Comparison of ENCODE assay signal across 21 cellular contexts in the genomic region with DNA sequence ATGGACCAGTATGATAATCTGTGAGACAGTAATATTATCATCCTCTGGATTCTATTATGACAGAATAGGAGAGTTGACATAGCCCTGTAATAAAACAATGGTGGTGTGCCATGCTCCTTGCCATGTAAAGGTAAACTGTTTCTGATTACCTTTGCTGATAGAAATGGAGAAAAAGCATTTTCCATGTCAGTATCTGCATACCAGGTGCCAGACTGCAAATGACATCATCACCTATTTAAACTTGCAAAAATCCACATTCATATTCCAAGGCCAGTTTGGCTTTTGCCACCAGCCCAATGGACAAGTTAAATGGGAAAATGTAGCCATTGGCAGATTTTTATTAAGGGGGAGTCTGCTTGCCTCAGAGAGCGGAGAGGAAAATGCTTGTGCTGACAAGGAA.
"Had no signal": no experiment of that assay in that cellular context is flagged by ENCODE, and none has a peak within 500 bp of the region (broad histone marks: within the 10 kb centered on the region; RNA-seq: fewer than 3 reads in every experiment).

No MANE protein-coding gene starts in this region.

- H3K27me3 ChIP-seq: esophagus muscularis mucosa, gastroesophageal sphincter, heart left ventricle, left lung had no signal

- H3K4me1 ChIP-seq: esophagus muscularis mucosa, foreskin keratinocyte, gastroesophageal sphincter, left lung, lower lobe of right lung had no signal

- DNase-seq: dermis blood vessel endothelial cell; dorsolateral prefrontal cortex; effector CD4-positive, alpha-beta T cell; effector memory CD4-positive, alpha-beta T cell; foreskin keratinocyte; heart left ventricle; hippocampal formation; left cardiac atrium; left lung; left ventricle myocardium superior; lower lobe of right lung; mesenchymal stem cell; midbrain had no signal

- H3K9me3 ChIP-seq: esophagus muscularis mucosa, gastroesophageal sphincter, heart left ventricle, left lung, lower lobe of right lung had no signal

- H3K4me3 ChIP-seq: coronary artery, dorsolateral prefrontal cortex, esophagus muscularis mucosa, gastroesophageal sphincter, heart left ventricle, left lung, lower lobe of right lung had no signal

- FAIRE-seq: colon, endothelial cell of umbilical vein, frontal cortex, islet of Langerhans, keratinocyte had no signal

- ATAC-seq: foreskin keratinocyte, gastroesophageal sphincter, heart left ventricle, left cardiac atrium, left lung, left ventricle myocardium superior, lower lobe of right lung had no signal

- H3K36me3 ChIP-seq: esophagus muscularis mucosa, gastroesophageal sphincter, heart left ventricle, left lung, lower lobe of right lung had no signal

- H3K27ac ChIP-seq: coronary artery, dorsolateral prefrontal cortex, esophagus muscularis mucosa, foreskin keratinocyte, gastroesophageal sphincter, heart left ventricle, left lung, lower lobe of right lung had no signal
